8 cellular contexts compared by ENCODE assay signal in genomic region chr7:46079421-46079820, GRCh38.
"Had no signal": no experiment of that assay in that cellular context is flagged by ENCODE, and none has a peak within 500 bp of the region (broad histone marks: within the 10 kb centered on the region; RNA-seq: fewer than 3 reads in every experiment).

No MANE protein-coding gene starts in this region.

- H3K27ac ChIP-seq: GM23248 had no signal

- ATAC-seq: K562 had no signal

- FAIRE-seq: HTR-8/SVneo, K562 had no signal

- H3K4me3 ChIP-seq: GM23248, K562 had no signal

- DNase-seq: GM23248, GOT3, H9, HCEC 1CT, IMR-90, KG1 had no signal

- H2AFZ ChIP-seq: GM23248 had no signal

- H3K9ac ChIP-seq: GM23248 had no signal
